In the genomic region with DNA sequence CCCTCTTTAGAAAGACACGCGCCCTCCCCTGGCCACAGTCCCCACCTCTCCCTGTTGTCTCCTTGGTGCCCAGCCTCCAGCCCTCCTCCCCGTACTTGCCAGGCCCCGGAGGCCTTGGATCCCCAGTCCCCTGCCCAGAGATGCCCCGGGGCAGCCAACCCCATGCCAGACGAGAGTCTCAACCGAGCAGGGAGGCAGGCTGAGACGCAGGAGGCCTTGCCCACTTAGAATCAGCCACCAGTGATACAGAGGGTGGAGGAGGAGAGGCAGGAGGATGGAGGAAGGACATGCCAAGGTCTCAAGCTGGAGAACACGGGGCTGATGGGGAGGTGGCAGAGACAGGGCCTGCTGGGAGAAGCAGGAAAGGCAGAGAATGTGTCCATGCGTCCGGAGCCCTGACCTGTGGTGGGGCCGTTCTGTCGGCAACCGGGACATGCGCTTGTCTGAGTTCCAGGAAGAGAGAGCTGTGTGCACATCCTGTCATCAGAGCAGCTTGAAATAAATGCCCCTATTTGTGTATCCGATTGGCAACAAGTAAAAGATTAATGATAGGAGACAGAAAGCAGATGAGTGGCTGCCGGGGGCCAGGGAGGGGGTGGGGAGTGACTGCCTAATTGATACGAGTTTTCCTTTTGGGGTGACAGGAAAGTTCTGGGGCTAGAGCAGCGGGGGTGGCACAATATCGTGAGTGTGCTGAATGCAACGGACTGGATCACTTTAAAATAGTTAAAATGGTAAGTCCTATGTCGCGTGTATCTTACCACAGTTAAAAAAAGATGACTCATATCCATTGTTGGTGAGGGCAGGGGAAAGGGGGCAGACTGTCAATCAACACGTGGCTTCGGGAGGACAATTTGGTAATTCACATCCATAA, we compare ENCODE assay signal across 9 cellular contexts. TPM values are rescaled to one million over a fixed set of nuclear protein-coding genes. Genes with fewer than 3 reads are reported as not detected.
DNase-seq lines count a peak whose midpoint lies in the region; ATAC-seq, FAIRE-seq and TF ChIP-seq lines count a peak whose summit lies in the region.
"Had no signal": no experiment of that assay in that cellular context is flagged by ENCODE, and none has a peak within 500 bp of the region (broad histone marks: within the 10 kb centered on the region; RNA-seq: fewer than 3 reads in every experiment).

No MANE protein-coding gene starts in this region.

- 54 to 65% methylated on average over 25 of the region's 25 CpGs for WGBS in heart right ventricle, 2 donors

- H3K27me3 ChIP-seq in heart right ventricle (peaks cover 0 to 28% (median 10%) of the 10 kb centered on the region in 7 donors), mononuclear cell (ENCODE audit: insufficient read depth, low read length) (no peaks in the 10 kb centered on the region)

- FAIRE-seq in urothelium cell line (lab: Jason Lieb, UNC): no peak
- FAIRE-seq: colon had no signal

- peak in 1 of 2 donors; percentile 17 for DNase-seq in heart right ventricle
- no peak for DNase-seq in Right ventricle myocardium inferior (ENCODE audit: missing footprints)
- peak; percentile 62 for DNase-seq in activated naive CD8-positive, alpha-beta T cell treated with anti-CD3 and anti-CD28 coated beads, Interleukin-2, amount 50 U/mL, for 24 hours
- peak; percentile 35 for DNase-seq in urothelium cell line (ENCODE audit: low spot score)
- no peak for DNase-seq in NAMALWA (ENCODE audit: low spot score)
- DNase-seq in EL: no peak
- DNase-seq in NCI-H2029 (lab: John Stamatoyannopoulos, UW): no peak

- peaks cover 82% of the 10 kb centered on the region for H3K4me1 Mint-ChIP-seq in activated naive CD8-positive, alpha-beta T cell treated with anti-CD3 and anti-CD28 coated beads, Interleukin-2, amount 50 U/mL, for 24 hours

- peaks cover 20% of the 10 kb centered on the region for H3K36me3 Mint-ChIP-seq in activated naive CD8-positive, alpha-beta T cell treated with anti-CD3 and anti-CD28 coated beads, Interleukin-2, amount 50 U/mL, for 24 hours (ENCODE audit: low read depth)

- no peak for TF ChIP-seq CTCF in heart right ventricle (IDR thresholded peaks at IDR 0.05)

- H3K27me3 Mint-ChIP-seq in activated naive CD8-positive, alpha-beta T cell treated with anti-CD3 and anti-CD28 coated beads, Interleukin-2, amount 50 U/mL, for 24 hours: no peaks in the 10 kb centered on the region

- H3K4me3 Mint-ChIP-seq in activated naive CD8-positive, alpha-beta T cell treated with anti-CD3 and anti-CD28 coated beads, Interleukin-2, amount 50 U/mL, for 24 hours: peak overlapping the region; percentile 94

- no peaks in the 10 kb centered on the region for H3K36me3 ChIP-seq in heart right ventricle

- H3K4me3 ChIP-seq in heart right ventricle: peak overlapping the region in 1 of 10 donors; percentile 21
- peak overlapping the region; percentile 13 for H3K4me3 ChIP-seq in mononuclear cell (ENCODE audit: low read length)

- ATAC-seq in heart right ventricle (peak; percentile 47 to 81 (median 63)), Right ventricle myocardium inferior (no peak)
- peak; percentile 44 for ATAC-seq in activated naive CD8-positive, alpha-beta T cell treated with anti-CD3 and anti-CD28 coated beads, Interleukin-2, amount 50 U/mL, for 24 hours

- H3K4me1 ChIP-seq in heart right ventricle: peaks cover 0 to 19% (median 5%) of the 10 kb centered on the region in 9 donors
- peaks cover 34% of the 10 kb centered on the region for H3K4me1 ChIP-seq in mononuclear cell (ENCODE audit: insufficient read depth, low read length)

- intact Hi-C loops in heart right ventricle (cut with DNase I): no loop called here
- intact Hi-C loops in Right ventricle myocardium inferior (cut with DNase I): no loop called here

- H3K9me3 Mint-ChIP-seq in activated naive CD8-positive, alpha-beta T cell treated with anti-CD3 and anti-CD28 coated beads, Interleukin-2, amount 50 U/mL, for 24 hours: no peaks in the 10 kb centered on the region

- H3K27ac ChIP-seq in heart right ventricle: peak overlapping the region in 4 of 10 donors; percentile 5 to 84 (median 40)

- H3K9me3 ChIP-seq in heart right ventricle (no peaks in the 10 kb centered on the region), mononuclear cell (ENCODE audit: low read depth, low read length) (no peaks in the 10 kb centered on the region)

- peak overlapping the region; percentile 99 for H3K27ac Mint-ChIP-seq in activated naive CD8-positive, alpha-beta T cell treated with anti-CD3 and anti-CD28 coated beads, Interleukin-2, amount 50 U/mL, for 24 hours

RNA-seq across cellular contexts. Expression of a gene that starts 44.7 kb away (rescaled TPM):
- total RNA-seq in heart right ventricle (1 to 10 TPM; 3.3 to 7.6 (median 5.7) TPM), Right ventricle myocardium inferior (7.4 TPM), mononuclear cell (1.8 TPM)
- polyA plus RNA-seq in heart right ventricle: 1 to 10 TPM; 3.2 to 3.4 TPM

Comparison
In these comparisons a context has a peak if more than half of its experiments do, and no peak if none do; other contexts are left out.
1. DNase-seq: peak in activated naive CD8-positive, alpha-beta T cell treated with anti-CD3 and anti-CD28 coated beads, Interleukin-2, amount 50 U/mL, for 24 hours (single experiment) and urothelium cell line (single experiment); none in Right ventricle myocardium inferior (single experiment), NAMALWA (single experiment), EL (single experiment) and NCI-H2029 (single experiment).